Comparison of ENCODE assay signal across 1 cellular context in genomic region chr3:13484861-13485590, GRCh38.
TF ChIP-seq lines count a peak whose summit lies in the region.

No MANE protein-coding gene starts in this region.

TF ChIP-seq in K562, 482 proteins besides CTCF, POLR2A, EP300 and RAD21 (continued from another document and continues in another):
- TF ChIP-seq ZNF584 (CRISPR knock-in tag; IDR thresholded peaks at IDR 0.05; ENCODE audit: low read depth) = no peak
- no peak for TF ChIP-seq ARID4B (CRISPR knock-in tag; IDR thresholded peaks at IDR 0.05)
- no peak for TF ChIP-seq STAT5B (CRISPR knock-in tag; IDR thresholded peaks at IDR 0.05)
- no peak for TF ChIP-seq ZNF445 (CRISPR knock-in tag; IDR thresholded peaks at IDR 0.05; ENCODE audit: low read depth)
- TF ChIP-seq, protein P1, sequence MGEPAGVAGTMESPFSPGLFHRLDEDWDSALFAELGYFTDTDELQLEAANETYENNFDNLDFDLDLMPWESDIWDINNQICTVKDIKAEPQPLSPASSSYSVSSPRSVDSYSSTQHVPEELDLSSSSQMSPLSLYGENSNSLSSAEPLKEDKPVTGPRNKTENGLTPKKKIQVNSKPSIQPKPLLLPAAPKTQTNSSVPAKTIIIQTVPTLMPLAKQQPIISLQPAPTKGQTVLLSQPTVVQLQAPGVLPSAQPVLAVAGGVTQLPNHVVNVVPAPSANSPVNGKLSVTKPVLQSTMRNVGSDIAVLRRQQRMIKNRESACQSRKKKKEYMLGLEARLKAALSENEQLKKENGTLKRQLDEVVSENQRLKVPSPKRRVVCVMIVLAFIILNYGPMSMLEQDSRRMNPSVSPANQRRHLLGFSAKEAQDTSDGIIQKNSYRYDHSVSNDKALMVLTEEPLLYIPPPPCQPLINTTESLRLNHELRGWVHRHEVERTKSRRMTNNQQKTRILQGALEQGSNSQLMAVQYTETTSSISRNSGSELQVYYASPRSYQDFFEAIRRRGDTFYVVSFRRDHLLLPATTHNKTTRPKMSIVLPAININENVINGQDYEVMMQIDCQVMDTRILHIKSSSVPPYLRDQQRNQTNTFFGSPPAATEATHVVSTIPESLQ (CRISPR knock-in tag; IDR thresholded peaks at IDR 0.05) = no peak
- no peak for TF ChIP-seq POU5F1 (IDR thresholded peaks at IDR 0.05; ENCODE audit: borderline replicate concordance, low read depth, low read length, partially characterized antibody)
- no peak for TF ChIP-seq CEBPB (tag; IDR thresholded peaks at IDR 0.05)
- TF ChIP-seq, protein P2, sequence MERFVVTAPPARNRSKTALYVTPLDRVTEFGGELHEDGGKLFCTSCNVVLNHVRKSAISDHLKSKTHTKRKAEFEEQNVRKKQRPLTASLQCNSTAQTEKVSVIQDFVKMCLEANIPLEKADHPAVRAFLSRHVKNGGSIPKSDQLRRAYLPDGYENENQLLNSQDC (CRISPR knock-in tag; IDR thresholded peaks at IDR 0.05) = no peak
- TF ChIP-seq RBFOX2 (IDR thresholded peaks at IDR 0.05; ENCODE audit: low read depth, low read length) = peak; percentile 68
- peak; percentile 82; the same call in 1 of the 2 replicates for TF ChIP-seq TARDBP (IDR thresholded peaks at IDR 0.05)
- no peak for TF ChIP-seq FIP1L1 (IDR thresholded peaks at IDR 0.05; ENCODE audit: low read depth, low read length, poor library complexity, severe bottlenecking)
- TF ChIP-seq CCNT2 (IDR thresholded peaks at IDR 0.05; ENCODE audit: borderline replicate concordance, extremely low read depth, insufficient read length, low read depth, low read length) = peak; percentile 94
- peak; percentile 41 for TF ChIP-seq RBBP5 (IDR thresholded peaks at IDR 0.05; ENCODE audit: borderline replicate concordance, insufficient read depth, low read length, poor library complexity, severe bottlenecking)
- TF ChIP-seq XRCC4 (IDR thresholded peaks at IDR 0.05; ENCODE audit: extremely low read depth, insufficient read depth, insufficient read length) = no peak
- 0 out of 2 replicates have a peak, but pooled peaks have one; percentile 16 for TF ChIP-seq ZFP1 (CRISPR knock-in tag; IDR thresholded peaks at IDR 0.05)
- no peak; a peak in 1 of 4 replicates for TF ChIP-seq FOXA3 (CRISPR knock-in tag; conservative IDR thresholded peaks at IDR 0.05 in 1 of 2, IDR thresholded peaks at IDR 0.05 in 1 of 2)
- peak; percentile 81 to 88 for TF ChIP-seq MAZ (CRISPR knock-in tag; conservative IDR thresholded peaks at IDR 0.05 in 1 of 2, IDR thresholded peaks at IDR 0.05 in 1 of 2)
- TF ChIP-seq TAF9B (IDR thresholded peaks at IDR 0.05; ENCODE audit: partially characterized antibody) = no peak
- TF ChIP-seq MGA (IDR thresholded peaks at IDR 0.05) = peak; percentile 96
- no peak for TF ChIP-seq HNRNPLL (IDR thresholded peaks at IDR 0.05; ENCODE audit: low read depth, low read length, poor library complexity, severe bottlenecking)
- TF ChIP-seq, protein P3, sequence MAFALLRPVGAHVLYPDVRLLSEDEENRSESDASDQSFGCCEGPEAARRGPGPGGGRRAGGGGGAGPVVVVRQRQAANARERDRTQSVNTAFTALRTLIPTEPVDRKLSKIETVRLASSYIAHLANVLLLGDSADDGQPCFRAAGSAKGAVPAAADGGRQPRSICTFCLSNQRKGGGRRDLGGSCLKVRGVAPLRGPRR (CRISPR knock-in tag; IDR thresholded peaks at IDR 0.05) = no peak
- no peak for TF ChIP-seq SIRT6 (IDR thresholded peaks at IDR 0.05; ENCODE audit: low read depth, low read length)
- no peak for TF ChIP-seq HDGF (IDR thresholded peaks at IDR 0.05)
- no peak for TF ChIP-seq SRSF7 (optimal IDR thresholded peaks at IDR 0.05; ENCODE audit: low read depth, low read length)
- no peak for TF ChIP-seq TAF15 (IDR thresholded peaks at IDR 0.05; ENCODE audit: low read depth, low read length)
- TF ChIP-seq HIVEP1 (CRISPR knock-in tag; IDR thresholded peaks at IDR 0.05) = no peak
- TF ChIP-seq SMAD1 (IDR thresholded peaks at IDR 0.05; ENCODE audit: low read depth, low read length, partially characterized antibody) = peak; percentile 56
- TF ChIP-seq ZFPM2 (CRISPR knock-in tag; IDR thresholded peaks at IDR 0.05) = no peak
- TF ChIP-seq EWSR1 (IDR thresholded peaks at IDR 0.05; ENCODE audit: borderline replicate concordance, low read depth, partially characterized antibody) = no peak
- TF ChIP-seq ZBTB5 (IDR thresholded peaks at IDR 0.05) = no peak
- no peak for TF ChIP-seq ELK3 (CRISPR knock-in tag; IDR thresholded peaks at IDR 0.05)
- TF ChIP-seq CBX3 (IDR thresholded peaks at IDR 0.05; ENCODE audit: borderline replicate concordance in 1 of 2, low read length in 2 of 2) = peak in 1 of 2 experiments; percentile 91; a peak in 2 of 3 replicates
- TF ChIP-seq, protein P4, sequence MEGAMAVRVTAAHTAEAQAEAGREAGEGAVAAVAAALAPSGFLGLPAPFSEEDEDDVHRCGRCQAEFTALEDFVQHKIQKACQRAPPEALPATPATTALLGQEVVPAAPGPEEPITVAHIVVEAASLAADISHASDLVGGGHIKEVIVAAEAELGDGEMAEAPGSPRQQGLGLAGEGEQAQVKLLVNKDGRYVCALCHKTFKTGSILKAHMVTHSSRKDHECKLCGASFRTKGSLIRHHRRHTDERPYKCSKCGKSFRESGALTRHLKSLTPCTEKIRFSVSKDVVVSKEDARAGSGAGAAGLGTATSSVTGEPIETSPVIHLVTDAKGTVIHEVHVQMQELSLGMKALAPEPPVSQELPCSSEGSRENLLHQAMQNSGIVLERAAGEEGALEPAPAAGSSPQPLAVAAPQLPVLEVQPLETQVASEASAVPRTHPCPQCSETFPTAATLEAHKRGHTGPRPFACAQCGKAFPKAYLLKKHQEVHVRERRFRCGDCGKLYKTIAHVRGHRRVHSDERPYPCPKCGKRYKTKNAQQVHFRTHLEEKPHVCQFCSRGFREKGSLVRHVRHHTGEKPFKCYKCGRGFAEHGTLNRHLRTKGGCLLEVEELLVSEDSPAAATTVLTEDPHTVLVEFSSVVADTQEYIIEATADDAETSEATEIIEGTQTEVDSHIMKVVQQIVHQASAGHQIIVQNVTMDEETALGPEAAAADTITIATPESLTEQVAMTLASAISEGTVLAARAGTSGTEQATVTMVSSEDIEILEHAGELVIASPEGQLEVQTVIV (CRISPR knock-in tag; IDR thresholded peaks at IDR 0.05; ENCODE audit: borderline replicate concordance) = no peak
